ENCODE assay signal across 8 cellular contexts in genomic region chr3:66407281-66408218, GRCh38.
A peak's percentile ranks its signal among the peaks of the same experiment; 100 is the strongest.
DNase-seq lines count a peak whose midpoint lies in the region; TF ChIP-seq lines count a peak whose summit lies in the region.

No MANE protein-coding gene starts in this region.

- DNase-seq in NCI-H2227 (lab: John Stamatoyannopoulos, UW; ENCODE audit: unreplicated experiment): peak; percentile 42
- no peak for DNase-seq in NCI-H2227 treated with DMSO at 0.1 percent for 48 hours (lab: John Stamatoyannopoulos, UW)
- no peak for DNase-seq in HFF-Myc (ENCODE audit: extremely low read depth, low read depth)
- peak; percentile 59 for DNase-seq in OCI-M1 (lab: John Stamatoyannopoulos, UW)
- peak; percentile 61 to 64 for DNase-seq in activated T-helper 1 cell treated with anti-CD3 and anti-CD28 coated beads, Interleukin-2, amount 50 U/mL, for 16 hours (ENCODE audit: low read depth in 1 of 2, low spot score in 1 of 2)
- DNase-seq in foreskin melanocyte: peak; percentile 29
- peak; percentile 58 to 84 (median 79) for DNase-seq in ovary
- DNase-seq in tibial nerve (ENCODE audit: low spot score in 2 of 2): peak; percentile 67 to 78

- H3K4me3 ChIP-seq in HFF-Myc (replicated peaks; ENCODE audit: low read depth, low read length) (no peak overlapping the region), ovary (no peak overlapping the region), tibial nerve (no peak overlapping the region)

- TF ChIP-seq EP300 in ovary (IDR thresholded peaks at IDR 0.05) (no peak), tibial nerve (IDR thresholded peaks at IDR 0.05) (peak in 1 of 2 donors; percentile 36)

- peaks cover 10% of the 10 kb centered on the region for H3K4me1 ChIP-seq in ovary (ENCODE audit: insufficient read depth)
- peaks cover 0 to 65% (median 16%) of the 10 kb centered on the region in 4 donors for H3K4me1 ChIP-seq in tibial nerve

- H3K36me3 ChIP-seq in ovary (no peaks in the 10 kb centered on the region), tibial nerve (peaks cover 0 to 69% (median 5%) of the 10 kb centered on the region in 3 donors)

- H3K9me3 ChIP-seq in ovary: no peaks in the 10 kb centered on the region
- H3K9me3 ChIP-seq in tibial nerve: no peaks in the 10 kb centered on the region

- TF ChIP-seq POLR2A in ovary (IDR thresholded peaks at IDR 0.05): no peak
- TF ChIP-seq POLR2A in tibial nerve (IDR thresholded peaks at IDR 0.05): no peak

- no peak overlapping the region for H3K27ac ChIP-seq in ovary
- peak overlapping the region in 1 of 4 donors; percentile 26 for H3K27ac ChIP-seq in tibial nerve

- 70 to 71% (median 70%) methylated on average over 23 of the region's 23 CpGs for WGBS in ovary, 3 donors
- WGBS in tibial nerve, 2 donors: 60 to 61% methylated on average over 21 to 23 of the region's 23 CpGs

- peak; percentile 92 for TF ChIP-seq CTCF in HFF-Myc (IDR thresholded peaks at IDR 0.05; ENCODE audit: low read depth, low read length, missing control alignments)
- peak; percentile 73 to 80 (median 79) for TF ChIP-seq CTCF in ovary (IDR thresholded peaks at IDR 0.05)
- TF ChIP-seq CTCF in tibial nerve (IDR thresholded peaks at IDR 0.05): peak; percentile 79 to 93 (median 89)

- no peaks in the 10 kb centered on the region for H3K27me3 ChIP-seq in ovary
- no peaks in the 10 kb centered on the region for H3K27me3 ChIP-seq in tibial nerve

- intact Hi-C loops in ovary (cut with DNase I): loop anchor here (2.0 to 10.0 kb wide), 5 partner anchors 69 to 410 kb away; no protein-coding TSS in a partner anchor

Comparison
In these comparisons a context has a peak if more than half of its experiments do, and no peak if none do; other contexts are left out.
1. DNase-seq: peak in NCI-H2227 (single experiment), OCI-M1 (single experiment), activated T-helper 1 cell treated with anti-CD3 and anti-CD28 coated beads, Interleukin-2, amount 50 U/mL, for 16 hours (2 of 2), foreskin melanocyte (single experiment), ovary (5 of 5) and tibial nerve (2 of 2); none in NCI-H2227 treated with DMSO at 0.1 percent for 48 hours (single experiment) and HFF-Myc (single experiment).
2. Peak in every context shown above with its lines, with median percentiles within 50 percentile points of each other: CTCF ChIP-seq.